1 cellular context compared by ENCODE assay signal in the genomic region with DNA sequence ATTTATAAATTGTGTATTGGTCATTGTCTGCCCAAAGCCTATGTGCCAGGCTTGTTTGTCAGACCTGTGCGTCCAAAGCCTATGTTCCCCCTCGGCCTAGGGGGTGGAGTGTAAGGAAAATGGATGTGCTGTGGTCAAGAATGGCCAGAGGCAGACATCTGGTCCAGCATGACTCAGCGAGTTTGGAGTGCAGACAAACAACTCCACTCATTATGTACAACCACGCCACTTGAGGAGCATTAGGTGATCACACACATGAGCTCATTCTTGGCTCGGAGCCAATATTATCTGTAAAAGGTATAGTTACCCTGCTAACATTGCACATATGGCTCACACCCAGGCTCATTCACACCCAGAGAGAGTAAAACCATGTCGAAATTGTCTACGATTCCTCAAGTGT.
TF ChIP-seq lines count a peak whose summit lies in the region.

No MANE protein-coding gene starts in this region.

TF ChIP-seq in H1, 55 proteins besides CTCF, POLR2A, EP300 and RAD21 (continued from another document):
- TF ChIP-seq, protein P1, sequence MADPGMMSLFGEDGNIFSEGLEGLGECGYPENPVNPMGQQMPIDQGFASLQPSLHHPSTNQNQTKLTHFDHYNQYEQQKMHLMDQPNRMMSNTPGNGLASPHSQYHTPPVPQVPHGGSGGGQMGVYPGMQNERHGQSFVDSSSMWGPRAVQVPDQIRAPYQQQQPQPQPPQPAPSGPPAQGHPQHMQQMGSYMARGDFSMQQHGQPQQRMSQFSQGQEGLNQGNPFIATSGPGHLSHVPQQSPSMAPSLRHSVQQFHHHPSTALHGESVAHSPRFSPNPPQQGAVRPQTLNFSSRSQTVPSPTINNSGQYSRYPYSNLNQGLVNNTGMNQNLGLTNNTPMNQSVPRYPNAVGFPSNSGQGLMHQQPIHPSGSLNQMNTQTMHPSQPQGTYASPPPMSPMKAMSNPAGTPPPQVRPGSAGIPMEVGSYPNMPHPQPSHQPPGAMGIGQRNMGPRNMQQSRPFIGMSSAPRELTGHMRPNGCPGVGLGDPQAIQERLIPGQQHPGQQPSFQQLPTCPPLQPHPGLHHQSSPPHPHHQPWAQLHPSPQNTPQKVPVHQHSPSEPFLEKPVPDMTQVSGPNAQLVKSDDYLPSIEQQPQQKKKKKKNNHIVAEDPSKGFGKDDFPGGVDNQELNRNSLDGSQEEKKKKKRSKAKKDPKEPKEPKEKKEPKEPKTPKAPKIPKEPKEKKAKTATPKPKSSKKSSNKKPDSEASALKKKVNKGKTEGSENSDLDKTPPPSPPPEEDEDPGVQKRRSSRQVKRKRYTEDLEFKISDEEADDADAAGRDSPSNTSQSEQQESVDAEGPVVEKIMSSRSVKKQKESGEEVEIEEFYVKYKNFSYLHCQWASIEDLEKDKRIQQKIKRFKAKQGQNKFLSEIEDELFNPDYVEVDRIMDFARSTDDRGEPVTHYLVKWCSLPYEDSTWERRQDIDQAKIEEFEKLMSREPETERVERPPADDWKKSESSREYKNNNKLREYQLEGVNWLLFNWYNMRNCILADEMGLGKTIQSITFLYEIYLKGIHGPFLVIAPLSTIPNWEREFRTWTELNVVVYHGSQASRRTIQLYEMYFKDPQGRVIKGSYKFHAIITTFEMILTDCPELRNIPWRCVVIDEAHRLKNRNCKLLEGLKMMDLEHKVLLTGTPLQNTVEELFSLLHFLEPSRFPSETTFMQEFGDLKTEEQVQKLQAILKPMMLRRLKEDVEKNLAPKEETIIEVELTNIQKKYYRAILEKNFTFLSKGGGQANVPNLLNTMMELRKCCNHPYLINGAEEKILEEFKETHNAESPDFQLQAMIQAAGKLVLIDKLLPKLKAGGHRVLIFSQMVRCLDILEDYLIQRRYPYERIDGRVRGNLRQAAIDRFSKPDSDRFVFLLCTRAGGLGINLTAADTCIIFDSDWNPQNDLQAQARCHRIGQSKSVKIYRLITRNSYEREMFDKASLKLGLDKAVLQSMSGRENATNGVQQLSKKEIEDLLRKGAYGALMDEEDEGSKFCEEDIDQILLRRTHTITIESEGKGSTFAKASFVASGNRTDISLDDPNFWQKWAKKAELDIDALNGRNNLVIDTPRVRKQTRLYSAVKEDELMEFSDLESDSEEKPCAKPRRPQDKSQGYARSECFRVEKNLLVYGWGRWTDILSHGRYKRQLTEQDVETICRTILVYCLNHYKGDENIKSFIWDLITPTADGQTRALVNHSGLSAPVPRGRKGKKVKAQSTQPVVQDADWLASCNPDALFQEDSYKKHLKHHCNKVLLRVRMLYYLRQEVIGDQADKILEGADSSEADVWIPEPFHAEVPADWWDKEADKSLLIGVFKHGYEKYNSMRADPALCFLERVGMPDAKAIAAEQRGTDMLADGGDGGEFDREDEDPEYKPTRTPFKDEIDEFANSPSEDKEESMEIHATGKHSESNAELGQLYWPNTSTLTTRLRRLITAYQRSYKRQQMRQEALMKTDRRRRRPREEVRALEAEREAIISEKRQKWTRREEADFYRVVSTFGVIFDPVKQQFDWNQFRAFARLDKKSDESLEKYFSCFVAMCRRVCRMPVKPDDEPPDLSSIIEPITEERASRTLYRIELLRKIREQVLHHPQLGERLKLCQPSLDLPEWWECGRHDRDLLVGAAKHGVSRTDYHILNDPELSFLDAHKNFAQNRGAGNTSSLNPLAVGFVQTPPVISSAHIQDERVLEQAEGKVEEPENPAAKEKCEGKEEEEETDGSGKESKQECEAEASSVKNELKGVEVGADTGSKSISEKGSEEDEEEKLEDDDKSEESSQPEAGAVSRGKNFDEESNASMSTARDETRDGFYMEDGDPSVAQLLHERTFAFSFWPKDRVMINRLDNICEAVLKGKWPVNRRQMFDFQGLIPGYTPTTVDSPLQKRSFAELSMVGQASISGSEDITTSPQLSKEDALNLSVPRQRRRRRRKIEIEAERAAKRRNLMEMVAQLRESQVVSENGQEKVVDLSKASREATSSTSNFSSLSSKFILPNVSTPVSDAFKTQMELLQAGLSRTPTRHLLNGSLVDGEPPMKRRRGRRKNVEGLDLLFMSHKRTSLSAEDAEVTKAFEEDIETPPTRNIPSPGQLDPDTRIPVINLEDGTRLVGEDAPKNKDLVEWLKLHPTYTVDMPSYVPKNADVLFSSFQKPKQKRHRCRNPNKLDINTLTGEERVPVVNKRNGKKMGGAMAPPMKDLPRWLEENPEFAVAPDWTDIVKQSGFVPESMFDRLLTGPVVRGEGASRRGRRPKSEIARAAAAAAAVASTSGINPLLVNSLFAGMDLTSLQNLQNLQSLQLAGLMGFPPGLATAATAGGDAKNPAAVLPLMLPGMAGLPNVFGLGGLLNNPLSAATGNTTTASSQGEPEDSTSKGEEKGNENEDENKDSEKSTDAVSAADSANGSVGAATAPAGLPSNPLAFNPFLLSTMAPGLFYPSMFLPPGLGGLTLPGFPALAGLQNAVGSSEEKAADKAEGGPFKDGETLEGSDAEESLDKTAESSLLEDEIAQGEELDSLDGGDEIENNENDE (IDR thresholded peaks at IDR 0.05; ENCODE audit: insufficient replicate concordance, low read length), result no peak
